In the genomic region with DNA sequence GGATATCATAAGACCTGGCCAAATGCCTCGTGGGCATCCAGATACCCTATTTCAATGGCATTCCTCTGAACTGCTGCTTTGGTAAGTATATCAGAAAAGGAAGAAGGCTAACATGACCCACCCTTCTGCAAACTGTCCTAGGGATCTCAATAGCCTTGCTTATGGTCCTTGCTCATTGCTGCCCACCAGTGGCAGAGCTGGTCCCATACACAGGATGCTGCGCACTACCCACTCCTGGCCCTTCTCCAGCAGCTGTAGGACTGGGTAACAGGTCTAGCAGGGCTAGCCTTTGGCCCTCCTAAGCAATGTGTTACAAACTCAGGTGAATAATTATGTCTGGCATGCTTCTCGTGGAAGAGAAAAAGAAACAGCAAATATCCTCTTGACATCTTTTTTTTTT, we compare ENCODE assay signal across 9 cellular contexts.
DNase-seq lines count a peak whose midpoint lies in the region; ATAC-seq and TF ChIP-seq lines count a peak whose summit lies in the region.
"Had no signal": no experiment of that assay in that cellular context is flagged by ENCODE, and none has a peak within 500 bp of the region (broad histone marks: within the 10 kb centered on the region; RNA-seq: fewer than 3 reads in every experiment).

No MANE protein-coding gene starts in this region.

- peaks cover 10% of the 10 kb centered on the region for H3K27me3 Mint-ChIP-seq in progenitor cell of endocrine pancreas

- in situ Hi-C loops in HAP-1 (cut with MboI; ENCODE audit: low sequenced_read_pairs), result no loop called here

- H3K27ac ChIP-seq in OCI-LY1 (ENCODE audit: low read depth, low read length, poor library complexity, severe bottlenecking), result no peak overlapping the region

- H3K9me2 ChIP-seq in OCI-LY1 (ENCODE audit: low read depth, low read length), result no peaks in the 10 kb centered on the region

- no peaks in the 10 kb centered on the region for H4K20me1 ChIP-seq in OCI-LY1 (ENCODE audit: insufficient read depth, low read length)

- H3K36me3 Mint-ChIP-seq in progenitor cell of endocrine pancreas (ENCODE audit: insufficient read depth), result no peaks in the 10 kb centered on the region
- H3K36me3 Mint-ChIP-seq: CD4-positive, CD25-positive, alpha-beta regulatory T cell had no signal

- H3K4me1 ChIP-seq in HAP-1 (no peaks in the 10 kb centered on the region), OCI-LY1 (ENCODE audit: insufficient read depth, low read length, severe bottlenecking) (no peaks in the 10 kb centered on the region)

- no peaks in the 10 kb centered on the region for H3K4me1 Mint-ChIP-seq in progenitor cell of endocrine pancreas (ENCODE audit: low read depth)
- H3K4me1 Mint-ChIP-seq: CD4-positive, CD25-positive, alpha-beta regulatory T cell had no signal

- no peaks in the 10 kb centered on the region for H3K9me3 Mint-ChIP-seq in progenitor cell of endocrine pancreas (ENCODE audit: low read depth)

- no peaks in the 10 kb centered on the region for H3K9me3 ChIP-seq in HAP-1
- H3K9me3 ChIP-seq in OCI-LY1 (ENCODE audit: low read length), result no peaks in the 10 kb centered on the region

- peaks cover 2% of the 10 kb centered on the region; the same call in 1 of the 2 replicates for H3K27me3 ChIP-seq in HAP-1 (ENCODE audit: low read depth)
- H3K27me3 ChIP-seq in OCI-LY1 (ENCODE audit: insufficient read depth, low read length), result no peaks in the 10 kb centered on the region

- no peak overlapping the region for H3K4me3 Mint-ChIP-seq in progenitor cell of endocrine pancreas (ENCODE audit: low read depth)
- H3K4me3 Mint-ChIP-seq: CD4-positive, CD25-positive, alpha-beta regulatory T cell had no signal

- H3K4me3 ChIP-seq in HAP-1, result no peak overlapping the region
- no peak overlapping the region for H3K4me3 ChIP-seq in OCI-LY1 (ENCODE audit: low read depth, low read length, poor library complexity, severe bottlenecking)

- H3K36me3 ChIP-seq in HAP-1 (replicated peaks) (no peaks in the 10 kb centered on the region), OCI-LY1 (ENCODE audit: insufficient read depth, low read length) (no peaks in the 10 kb centered on the region)

- no peak overlapping the region for H2AFZ ChIP-seq in OCI-LY1 (ENCODE audit: low read length)

- H3K4me2 ChIP-seq in OCI-LY1 (ENCODE audit: low read length), result no peak overlapping the region

- no peaks in the 10 kb centered on the region for H3F3A ChIP-seq in OCI-LY1 (ENCODE audit: insufficient read depth, low read length)

- peak; percentile 33 for DNase-seq in NCI-H2196 (lab: John Stamatoyannopoulos, UW; ENCODE audit: unreplicated experiment)
- DNase-seq in NCI-H2196 treated with DMSO at 0.1 percent for 48 hours (lab: John Stamatoyannopoulos, UW; ENCODE audit: unreplicated experiment), result no peak
- peak; percentile 6 to 62 for DNase-seq in HAP-1 (ENCODE audit: low spot score in 2 of 2)
- DNase-seq in progenitor cell of endocrine pancreas (ENCODE audit: low spot score, unreplicated experiment), result peak; percentile 21
- DNase-seq in NCI-H187 treated with DMSO at 0.1 percent for 48 hours (lab: John Stamatoyannopoulos, UW), result no peak
- no peak for DNase-seq in NCI-H1417 treated with DMSO at 0.1 percent for 48 hours (lab: John Stamatoyannopoulos, UW)

- H3K79me2 ChIP-seq in OCI-LY1 (ENCODE audit: insufficient read depth, low read length), result no peaks in the 10 kb centered on the region

- no peak overlapping the region for H3K9ac ChIP-seq in OCI-LY1 (ENCODE audit: low read length)

- no peak overlapping the region for H3K27ac Mint-ChIP-seq in progenitor cell of endocrine pancreas
- H3K27ac Mint-ChIP-seq: CD4-positive, CD25-positive, alpha-beta regulatory T cell had no signal

- peak; percentile 84 for ATAC-seq in esophagus mucosa

- TF ChIP-seq CTCF in OCI-LY1 (IDR thresholded peaks at IDR 0.05; ENCODE audit: low read length) (peak; percentile 63), progenitor cell of endocrine pancreas (IDR thresholded peaks at IDR 0.05; ENCODE audit: unreplicated experiment) (peak; percentile 64)

Comparison
In these comparisons a context has a peak if more than half of its experiments do, and no peak if none do; other contexts are left out.
1. DNase-seq: peak in NCI-H2196 (single experiment), HAP-1 (2 of 2) and progenitor cell of endocrine pancreas (single experiment); none in NCI-H2196 treated with DMSO at 0.1 percent for 48 hours (single experiment), NCI-H187 treated with DMSO at 0.1 percent for 48 hours (single experiment) and NCI-H1417 treated with DMSO at 0.1 percent for 48 hours (single experiment).